In genomic region chr4:11428701-11429571, GRCh38 we compare ENCODE assay signal across 8 cellular contexts. TPM values are rescaled to one million over a fixed set of nuclear protein-coding genes. Genes with fewer than 3 reads are reported as not detected.
DNase-seq lines count a peak whose midpoint lies in the region; TF ChIP-seq lines count a peak whose summit lies in the region.

HS3ST1 (minus strand) TSS chr4:11428894; CDS start chr4:11400005, 28,889 bp downstream.

- H3F3A ChIP-seq in MM.1S (ENCODE audit: insufficient read depth, low read length) = no peaks in the 10 kb centered on the region

- peaks cover 11% of the 10 kb centered on the region for H3K79me2 ChIP-seq in MM.1S (ENCODE audit: low read length)

- no peaks in the 10 kb centered on the region for H3K9me3 ChIP-seq in MM.1S (replicated peaks; ENCODE audit: insufficient read depth, low read length)
- H3K9me3 ChIP-seq in effector memory CD4-positive, alpha-beta T cell (ENCODE audit: control insufficient read depth, low read length) = no peaks in the 10 kb centered on the region

- H3K27me3 ChIP-seq in H7 (ENCODE audit: control insufficient read depth, insufficient read depth, low read length) = peaks cover 41% of the 10 kb centered on the region
- H3K27me3 ChIP-seq in MM.1S (replicated peaks; ENCODE audit: insufficient read depth, low read length) = no peaks in the 10 kb centered on the region
- H3K27me3 ChIP-seq in effector memory CD4-positive, alpha-beta T cell (replicated peaks; ENCODE audit: control insufficient read depth, insufficient read depth, low read length, poor library complexity, severe bottlenecking) = peaks cover 19% of the 10 kb centered on the region

- H3K4me3 ChIP-seq in GM12865 (ENCODE audit: low read depth, low read length) (peak within 1 kb of the TSS; percentile 65), H7 (ENCODE audit: insufficient read depth, low read depth, low read length) (peak within 1 kb of the TSS; percentile 76), MM.1S (ENCODE audit: low read length) (peak within 1 kb of the TSS; percentile 83), WI38 (ENCODE audit: low read depth, low read length) (peak within 1 kb of the TSS; percentile 50)
- peak within 1 kb of the TSS; percentile 58 for H3K4me3 ChIP-seq in effector memory CD4-positive, alpha-beta T cell (ENCODE audit: insufficient read depth, low read depth, low read length, poor library complexity, severe bottlenecking)

- H3K27ac ChIP-seq in MM.1S (ENCODE audit: low read length) = peak within 1 kb of the TSS; percentile 35; the same call in 1 of the 2 replicates
- H3K27ac ChIP-seq in effector memory CD4-positive, alpha-beta T cell (ENCODE audit: insufficient read depth, low read length, poor library complexity, severe bottlenecking) = no peak within 1 kb of the TSS

- no peaks in the 10 kb centered on the region for H3K9me2 ChIP-seq in MM.1S (replicated peaks; ENCODE audit: insufficient read depth, low read length)

- DNase-seq in GM12865 (ENCODE audit: low read depth) = peak; percentile 76
- peak; percentile 94 for DNase-seq in H7
- DNase-seq in MM.1S = peak; percentile 89
- DNase-seq in effector memory CD4-positive, alpha-beta T cell = peak in 1 of 3 donors; percentile 2
- peak; percentile 72 to 90 for DNase-seq in lung microvascular endothelial cell (ENCODE audit: low read depth in 2 of 2)
- DNase-seq in stimulated activated CD4-positive, alpha-beta T cell treated with anti-CD3 and anti-CD28 coated beads, Interleukin-4, amount 100 ng/mL, for 4 hours = peak; percentile 13 to 40
- no peak for DNase-seq in KG1 (lab: John Stamatoyannopoulos, UW)

- H3K36me3 ChIP-seq in H7 (replicated peaks; ENCODE audit: control insufficient read depth, insufficient read depth, low read length) = no peaks in the 10 kb centered on the region
- no peaks in the 10 kb centered on the region for H3K36me3 ChIP-seq in MM.1S (replicated peaks; ENCODE audit: insufficient read depth, low read length)
- no peaks in the 10 kb centered on the region for H3K36me3 ChIP-seq in effector memory CD4-positive, alpha-beta T cell (ENCODE audit: control insufficient read depth, insufficient read depth, low read length)

- H3K4me1 ChIP-seq in MM.1S (ENCODE audit: low read length) = 0 out of 2 replicates have a peak, but pooled peaks cover 3% of the 10 kb centered on the region
- H3K4me1 ChIP-seq in effector memory CD4-positive, alpha-beta T cell (ENCODE audit: control insufficient read depth, insufficient read depth, low read length, poor library complexity, severe bottlenecking) = peaks cover 17% of the 10 kb centered on the region

- TF ChIP-seq CTCF in GM12865 (IDR thresholded peaks at IDR 0.05; ENCODE audit: insufficient read depth, low read depth, low read length, missing control alignments) (peak; percentile 79), MM.1S (IDR thresholded peaks at IDR 0.05; ENCODE audit: low read length) (peak; percentile 71), WI38 (IDR thresholded peaks at IDR 0.05; ENCODE audit: low read depth, low read length) (peak; percentile 48; the same call in 1 of the 2 replicates)

- H2AFZ ChIP-seq in MM.1S (ENCODE audit: low read length) = peak within 1 kb of the TSS; percentile 98

- H3K9ac ChIP-seq in MM.1S (ENCODE audit: low read length) = peak within 1 kb of the TSS; percentile 57

- peak within 1 kb of the TSS; percentile 82 for H3K4me2 ChIP-seq in MM.1S (ENCODE audit: low read depth, low read length)

- no peaks in the 10 kb centered on the region for H4K20me1 ChIP-seq in MM.1S (ENCODE audit: insufficient read depth, low read length)

RNA-seq across cellular contexts. Expression of gene HS3ST1, which starts in this region (rescaled TPM):
- total RNA-seq in H7 (2014; rRNA removed; shearing (Covaris generic)) = 0.07 and 0.17 TPM in 2 replicates
- 1.3 and 2.2 TPM in 2 replicates for total RNA-seq in lung microvascular endothelial cell

Comparison
In these comparisons a context has a peak if more than half of its experiments do, and no peak if none do; other contexts are left out.
1. Peak in DNase-seq and H3K4me3 ChIP-seq in H7; RNA of the gene not detected or under 1 TPM.